ENCODE assay signal across 8 cellular contexts in the genomic region with DNA sequence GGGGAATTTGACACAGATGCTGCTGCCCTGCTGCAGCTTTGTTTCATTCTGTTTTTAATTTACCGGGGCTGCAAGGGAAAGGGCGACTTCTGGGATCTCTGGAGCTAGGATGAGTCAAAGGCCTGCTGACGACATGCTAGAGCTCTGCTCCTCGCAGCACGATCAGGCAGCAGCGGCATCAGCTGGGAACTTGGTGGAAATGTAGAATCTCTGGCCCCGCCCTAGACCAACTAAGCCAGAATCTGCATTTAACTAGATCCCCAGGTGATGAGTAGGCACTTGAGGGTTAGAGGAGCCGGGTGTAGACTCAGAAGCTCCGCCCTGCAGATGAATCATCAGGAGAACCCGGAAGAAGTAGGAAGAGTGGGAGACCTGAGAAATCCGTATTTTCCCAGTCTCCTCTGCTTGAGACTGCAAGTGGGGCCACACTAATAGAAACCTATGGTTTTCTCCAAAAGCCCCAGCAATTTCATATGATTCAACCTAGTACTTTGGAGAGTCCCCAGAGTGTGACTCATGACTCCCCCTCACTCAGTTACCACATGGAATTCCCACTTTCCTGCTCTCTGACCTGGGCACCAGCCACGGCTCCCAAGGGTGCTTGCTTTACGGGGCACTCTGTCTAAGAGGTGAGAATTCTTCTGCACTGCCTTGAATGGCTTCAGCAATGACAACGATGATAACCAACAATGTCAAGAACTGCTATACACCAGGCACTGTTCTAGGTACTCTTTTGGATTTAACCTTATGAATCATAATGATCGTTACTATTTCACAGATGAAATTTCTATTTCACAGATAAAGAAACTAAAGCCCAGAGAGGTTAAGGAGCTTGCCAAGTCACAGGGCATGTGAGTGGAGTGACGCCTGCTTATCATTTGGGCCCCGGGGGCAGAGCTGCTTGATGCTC. TPM values are rescaled to one million over a fixed set of nuclear protein-coding genes. Genes with fewer than 3 reads are reported as not detected.
DNase-seq lines count a peak whose midpoint lies in the region; ATAC-seq and TF ChIP-seq lines count a peak whose summit lies in the region.

No MANE protein-coding gene starts in this region.

- TF ChIP-seq CTCF in PC-3 (conservative IDR thresholded peaks at IDR 0.05; ENCODE audit: low read depth, low read length) (peak; percentile 52), astrocyte of the cerebellum (IDR thresholded peaks at IDR 0.05; ENCODE audit: low read depth, low read length, missing control alignments) (peak; percentile 14), kidney epithelial cell (IDR thresholded peaks at IDR 0.05; ENCODE audit: insufficient read depth, low read length, poor library complexity, severe bottlenecking) (no peak)

- H2AFZ ChIP-seq in PC-3 (ENCODE audit: low read length): peak overlapping the region; percentile 80

- peaks cover 27% of the 10 kb centered on the region for H3K4me1 ChIP-seq in PC-3 (ENCODE audit: insufficient read depth, low read length)

- no peaks in the 10 kb centered on the region for H4K20me1 ChIP-seq in PC-3 (ENCODE audit: low read length)

- peak overlapping the region; percentile 73 for H3K27ac ChIP-seq in PC-3 (ENCODE audit: low read length)

- BruUV-seq in PC-3 (replicated peaks; lab: Mats Ljungman, UMichigan): TSS peak; percentile 91

- intact Hi-C loops in PC-3 (cut with micrococcal nuclease): loop anchor here (1.0 kb wide), 2 partner anchors 47 to 83 kb away; no protein-coding TSS in a partner anchor

- in situ Hi-C loops in astrocyte of the cerebellum (cut with HindIII; ENCODE audit: low sequenced_read_pairs): no loop called here

- no peaks in the 10 kb centered on the region for H3K36me3 ChIP-seq in PC-3 (ENCODE audit: low read depth, low read length)
- H3K36me3 ChIP-seq in kidney epithelial cell (ENCODE audit: control insufficient read depth, insufficient read depth, low read length): no peaks in the 10 kb centered on the region

- POLR2A ChIA-PET in PC-3 (lab: Charles Lee; ENCODE audit: unreplicated experiment): interaction anchor here (0.6 to 1.0 kb wide), 3 partner anchors 25 to 155 kb away, joined by 3 to 9 read pairs (median 4); no protein-coding TSS in a partner anchor

- peak overlapping the region; percentile 26 for H3K9ac ChIP-seq in PC-3 (ENCODE audit: low read length)

- CTCF ChIA-PET in PC-3 (lab: Charles Lee): interaction anchor here (0.6 to 1.2 kb wide), 10 partner anchors 13 to 1123 kb away, joined by 3 to 14 read pairs (median 4); a partner anchor contains a TSS

- H3K9me2 ChIP-seq in PC-3 (replicated peaks; ENCODE audit: low read length): no peaks in the 10 kb centered on the region

- H3K27me3 ChIP-seq in PC-3 (ENCODE audit: low read length) (no peaks in the 10 kb centered on the region), kidney epithelial cell (ENCODE audit: control insufficient read depth, insufficient read depth, low read length) (no peaks in the 10 kb centered on the region)

- H3K4me3 ChIP-seq in PC-3 (ENCODE audit: low read length) (peak overlapping the region; percentile 39), astrocyte of the cerebellum (ENCODE audit: low read depth, low read length) (no peak overlapping the region), kidney epithelial cell (ENCODE audit: low read depth, low read length) (no peak overlapping the region)

- no peaks in the 10 kb centered on the region for H3F3A ChIP-seq in PC-3 (ENCODE audit: low read length, unreplicated experiment)

- peak; percentile 55 for ATAC-seq in GM18511 (IDR thresholded peaks at IDR 0.05; ENCODE audit: unreplicated experiment)
- peak; percentile 46 for ATAC-seq in HG03196 (IDR thresholded peaks at IDR 0.05; ENCODE audit: unreplicated experiment)
- ATAC-seq in PC-3: peak; percentile 99
- no peak for ATAC-seq in HG03469 (IDR thresholded peaks at IDR 0.05; ENCODE audit: unreplicated experiment)

- peak; percentile 100 for DNase-seq in A172 (ENCODE audit: low spot score)
- DNase-seq in PC-3: peak; percentile 99
- DNase-seq in astrocyte of the cerebellum (ENCODE audit: low read depth): peak; percentile 64
- peak; percentile 68 for DNase-seq in kidney epithelial cell (ENCODE audit: low read depth)
- peak; percentile 78 for DNase-seq in stimulated activated CD8-positive, alpha-beta memory T cell treated with anti-CD3 and anti-CD28 coated beads, Interleukin-4, amount 100 ng/mL, for 48 hours

- no peaks in the 10 kb centered on the region for H3K79me2 ChIP-seq in PC-3 (ENCODE audit: low read length)

- peak overlapping the region; percentile 74 for H3K4me2 ChIP-seq in PC-3 (ENCODE audit: low read length)

- no peaks in the 10 kb centered on the region for H3K9me3 ChIP-seq in PC-3 (ENCODE audit: low read length)

RNA-seq across cellular contexts. Expression of a gene that starts 18.1 kb away (rescaled TPM):
- 13.0 and 17.1 TPM in 2 replicates for total RNA-seq in A172 (2014; rRNA removed; shearing (Covaris generic))
- total RNA-seq in PC-3 (2014; rRNA removed) (5.1 and 6.5 TPM in 2 replicates), kidney epithelial cell (287 and 316 TPM in 2 replicates)

RNA-seq across cellular contexts. Expression of a gene that starts 49.4 kb away (rescaled TPM):
- total RNA-seq in A172 (2014; rRNA removed; shearing (Covaris generic)): 23.4 and 38.4 TPM in 2 replicates
- total RNA-seq in PC-3 (2014; rRNA removed) (51.9 and 63.3 TPM in 2 replicates), kidney epithelial cell (14.6 and 26.5 TPM in 2 replicates)

RNA-seq across cellular contexts. Expression of a gene that starts 52.0 kb away (rescaled TPM):
- 291 and 339 TPM in 2 replicates for total RNA-seq in A172 (2014; rRNA removed; shearing (Covaris generic))
- 66.8 and 70.2 TPM in 2 replicates for total RNA-seq in PC-3 (2014; rRNA removed)
- total RNA-seq in kidney epithelial cell: 139 and 141 TPM in 2 replicates

Comparison
In these comparisons a context has a peak if more than half of its experiments do, and no peak if none do; other contexts are left out.
1. RNA of a gene that starts 18.1 kb away (total RNA-seq): 287 to 316 TPM in kidney epithelial cell; 13.0 to 17.1 TPM in A172 and 5.1 to 6.5 TPM in PC-3; every median in the first group is over 10 times any median in the second.
2. Peak in every context shown above with its lines, with median percentiles within 50 percentile points of each other: DNase-seq.